27 cellular contexts compared by ENCODE assay signal in genomic region chr5:100855940-100856339, GRCh38. TPM values are rescaled to one million over a fixed set of nuclear protein-coding genes. Genes with fewer than 3 reads are reported as not detected.
DNase-seq lines count a peak whose midpoint lies in the region; ATAC-seq, FAIRE-seq and TF ChIP-seq lines count a peak whose summit lies in the region.
"Had no signal": no experiment of that assay in that cellular context is flagged by ENCODE, and none has a peak within 500 bp of the region (broad histone marks: within the 10 kb centered on the region; RNA-seq: fewer than 3 reads in every experiment).

No MANE protein-coding gene starts in this region.

- H3K27me3 Mint-ChIP-seq in activated CD8-positive, alpha-beta memory T cell treated with anti-CD3 and anti-CD28 coated beads, Interleukin-2, amount 10 ng/mL, durations not matched to agents 7 days and 5 days: no peaks in the 10 kb centered on the region
- no peaks in the 10 kb centered on the region for H3K27me3 Mint-ChIP-seq in T-cell

- TF ChIP-seq POLR2A in GM12892 (IDR thresholded peaks at IDR 0.05; ENCODE audit: low read depth, low read length): no peak
- no peak for TF ChIP-seq POLR2A in suprapubic skin (IDR thresholded peaks at IDR 0.05)

- no peak overlapping the region for H3K4me3 ChIP-seq in suprapubic skin
- H3K4me3 ChIP-seq: pancreas, PC-9, right lobe of liver had no signal

- no peak overlapping the region for H3K4me3 Mint-ChIP-seq in activated CD8-positive, alpha-beta memory T cell treated with anti-CD3 and anti-CD28 coated beads, Interleukin-2, amount 10 ng/mL, durations not matched to agents 7 days and 5 days
- H3K4me3 Mint-ChIP-seq in T-cell: no peak overlapping the region
- H3K4me3 Mint-ChIP-seq: nephron had no signal

- H3K27me3 ChIP-seq in suprapubic skin: no peaks in the 10 kb centered on the region
- H3K27me3 ChIP-seq: BLaER1 treated with 17β-estradiol and CSF1 and Interleukin-3, amounts not matched to agents 10 nM and 100 nM; pancreas; right lobe of liver had no signal

- no peaks in the 10 kb centered on the region for H3K36me3 ChIP-seq in suprapubic skin
- H3K36me3 ChIP-seq: pancreas, right lobe of liver had no signal

- ATAC-seq in activated CD8-positive, alpha-beta memory T cell treated with anti-CD3 and anti-CD28 coated beads, Interleukin-2, amount 10 ng/mL, durations not matched to agents 7 days and 5 days: no peak
- no peak for ATAC-seq in T-cell (replicated peaks in 1 of 4)
- no peak for ATAC-seq in GM21576 (IDR thresholded peaks at IDR 0.05; ENCODE audit: unreplicated experiment)
- ATAC-seq: activated naive CD4-positive, alpha-beta T cell treated with anti-CD3 and anti-CD28 coated beads, Interleukin-2, amount 50 U/mL, for 72 hours; pancreas; right lobe of liver had no signal

- peaks cover 70% of the 10 kb centered on the region for H3K4me1 Mint-ChIP-seq in activated CD8-positive, alpha-beta memory T cell treated with anti-CD3 and anti-CD28 coated beads, Interleukin-2, amount 10 ng/mL, durations not matched to agents 7 days and 5 days
- H3K4me1 Mint-ChIP-seq in T-cell: peaks cover 59 to 65% (median 64%) of the 10 kb centered on the region in 3 donors

- CTCF ChIA-PET in activated CD8-positive, alpha-beta memory T cell treated with anti-CD3 and anti-CD28 coated beads, Interleukin-2, amount 10 ng/mL, durations not matched to agents 7 days and 5 days (lab: Charles Lee): interaction anchor here (1.0 to 1.7 kb wide), 3 partner anchors 13 to 41 kb away, joined by 3 to 4 read pairs (median 4); no protein-coding TSS in a partner anchor
- CTCF ChIA-PET in T-cell (lab: Charles Lee) (no interaction called here), HEK293T (lab: Yijun Ruan, JAX) (no interaction called here)

- no peak for DNase-seq in activated CD8-positive, alpha-beta memory T cell treated with anti-CD3 and anti-CD28 coated beads, Interleukin-2, amount 10 ng/mL, durations not matched to agents 7 days and 5 days
- no peak for DNase-seq in activated CD8-positive, alpha-beta memory T cell treated with anti-CD3 and anti-CD28 coated beads, Interleukin-2, amount 50 U/mL, for 48 hours
- DNase-seq in GM12892 (ENCODE audit: insufficient read length) (no peak), T-cell (no peak), retina (peak; percentile 3), HEK293T (ENCODE audit: extremely low spot score) (no peak), suprapubic skin (ENCODE audit: low spot score in 2 of 2) (no peak)
- DNase-seq: ACHN; activated T-cell treated with anti-CD3 and anti-CD28 coated beads, Interleukin-2, amount 50 U/mL, for 48 hours; central memory CD4-positive, alpha-beta T cell; head of caudate nucleus; Kasumi-1; NCI-H1048; NCI-H187 treated with DMSO at 0.1 percent for 48 hours; NCI-H69; pancreas; PC-9; right lobe of liver; SIG-M5; T-helper 1 cell had no signal

- no peaks in the 10 kb centered on the region for H3K4me1 ChIP-seq in suprapubic skin
- H3K4me1 ChIP-seq: pancreas, right lobe of liver had no signal

- TF ChIP-seq CTCF in suprapubic skin (IDR thresholded peaks at IDR 0.05): no peak

- POLR2A ChIA-PET in T-cell (lab: Charles Lee) (no interaction called here), HEK293T (lab: Yijun Ruan, JAX) (no interaction called here)

- no peaks in the 10 kb centered on the region for H3K9me3 Mint-ChIP-seq in activated CD8-positive, alpha-beta memory T cell treated with anti-CD3 and anti-CD28 coated beads, Interleukin-2, amount 10 ng/mL, durations not matched to agents 7 days and 5 days (ENCODE audit: low read depth)
- H3K9me3 Mint-ChIP-seq in T-cell: no peaks in the 10 kb centered on the region
- H3K9me3 Mint-ChIP-seq: activated naive CD4-positive, alpha-beta T cell treated with anti-CD3 and anti-CD28 coated beads, Interleukin-2, amount 50 U/mL, for 72 hours; nephron had no signal

- FAIRE-seq in GM12892 (lab: Jason Lieb, UNC): peak; percentile 85
- FAIRE-seq: astrocyte, HTR-8/SVneo, pancreas, urothelium cell line had no signal

- no peak for TF ChIP-seq EP300 in suprapubic skin (IDR thresholded peaks at IDR 0.05)

- H3K27ac ChIP-seq in suprapubic skin: no peak overlapping the region
- H3K27ac ChIP-seq: pancreas, PC-9, right lobe of liver had no signal

- peak overlapping the region; percentile 65 for H3K27ac Mint-ChIP-seq in activated CD8-positive, alpha-beta memory T cell treated with anti-CD3 and anti-CD28 coated beads, Interleukin-2, amount 10 ng/mL, durations not matched to agents 7 days and 5 days
- peak overlapping the region; percentile 67 to 77 for H3K27ac Mint-ChIP-seq in T-cell
- H3K27ac Mint-ChIP-seq: nephron had no signal

- H3K36me3 Mint-ChIP-seq in activated CD8-positive, alpha-beta memory T cell treated with anti-CD3 and anti-CD28 coated beads, Interleukin-2, amount 10 ng/mL, durations not matched to agents 7 days and 5 days: peaks cover 51% of the 10 kb centered on the region
- peaks cover 39% of the 10 kb centered on the region for H3K36me3 Mint-ChIP-seq in T-cell

- WGBS in suprapubic skin: 90% methylated on average over 5 of the region's 5 CpGs

- no peaks in the 10 kb centered on the region for H3K9me3 ChIP-seq in suprapubic skin
- H3K9me3 ChIP-seq: pancreas, right lobe of liver had no signal

TF ChIP-seq in HEK293T, 16 proteins besides CTCF, POLR2A, EP300 and RAD21:
- TF ChIP-seq LEF1 (IDR thresholded peaks at IDR 0.05; ENCODE audit: borderline replicate concordance) (no peak), L3MBTL2 (conservative IDR thresholded peaks at IDR 0.05) (no peak), FOXK2 (IDR thresholded peaks at IDR 0.05) (no peak), FOXA1 (IDR thresholded peaks at IDR 0.05) (no peak), SUZ12 (IDR thresholded peaks at IDR 0.05) (no peak), TARDBP (IDR thresholded peaks at IDR 0.05) (no peak), ELF4 (IDR thresholded peaks at IDR 0.05) (no peak), HDGF (IDR thresholded peaks at IDR 0.05; ENCODE audit: borderline replicate concordance) (no peak), ARNT (IDR thresholded peaks at IDR 0.05) (no peak), SP1 (IDR thresholded peaks at IDR 0.05) (no peak), NFRKB (IDR thresholded peaks at IDR 0.05) (no peak), FOXM1 (IDR thresholded peaks at IDR 0.05; ENCODE audit: borderline replicate concordance) (no peak)
- TF ChIP-seq, protein P1, sequence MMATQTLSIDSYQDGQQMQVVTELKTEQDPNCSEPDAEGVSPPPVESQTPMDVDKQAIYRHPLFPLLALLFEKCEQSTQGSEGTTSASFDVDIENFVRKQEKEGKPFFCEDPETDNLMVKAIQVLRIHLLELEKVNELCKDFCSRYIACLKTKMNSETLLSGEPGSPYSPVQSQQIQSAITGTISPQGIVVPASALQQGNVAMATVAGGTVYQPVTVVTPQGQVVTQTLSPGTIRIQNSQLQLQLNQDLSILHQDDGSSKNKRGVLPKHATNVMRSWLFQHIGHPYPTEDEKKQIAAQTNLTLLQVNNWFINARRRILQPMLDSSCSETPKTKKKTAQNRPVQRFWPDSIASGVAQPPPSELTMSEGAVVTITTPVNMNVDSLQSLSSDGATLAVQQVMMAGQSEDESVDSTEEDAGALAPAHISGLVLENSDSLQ (IDR thresholded peaks at IDR 0.05): no peak

RNA-seq across cellular contexts. Expression of gene ST8SIA4, which starts 47.1 kb away (rescaled TPM):
- total RNA-seq in activated CD8-positive, alpha-beta memory T cell treated with anti-CD3 and anti-CD28 coated beads, Interleukin-2, amount 10 ng/mL, durations not matched to agents 7 days and 5 days: 10 to 100 TPM; 53.3 to 59.3 TPM
- polyA plus RNA-seq in GM12892 (2012; ENCODE audit: missing spikeins): 21.1 TPM
- total RNA-seq in T-cell: 10 to 100 TPM; 27.0 to 36.9 (median 28.8) TPM
- total RNA-seq in suprapubic skin: 1 to 10 TPM in 1 of 4 donors, under 1 TPM in 3; 0.44 to 2.3 (median 0.82) TPM

Comparison
In these comparisons a context has a peak if more than half of its experiments do, and no peak if none do; other contexts are left out.
1. RNA of gene ST8SIA4, which starts 47.1 kb away (total RNA-seq): 53.3 to 59.3 TPM in activated CD8-positive, alpha-beta memory T cell treated with anti-CD3 and anti-CD28 coated beads, Interleukin-2, amount 10 ng/mL, durations not matched to agents 7 days and 5 days and 27.0 to 36.9 TPM in T-cell; 0.44 to 2.3 TPM in suprapubic skin; every median in the first group is over 4 times any median in the second.